In the genomic region with DNA sequence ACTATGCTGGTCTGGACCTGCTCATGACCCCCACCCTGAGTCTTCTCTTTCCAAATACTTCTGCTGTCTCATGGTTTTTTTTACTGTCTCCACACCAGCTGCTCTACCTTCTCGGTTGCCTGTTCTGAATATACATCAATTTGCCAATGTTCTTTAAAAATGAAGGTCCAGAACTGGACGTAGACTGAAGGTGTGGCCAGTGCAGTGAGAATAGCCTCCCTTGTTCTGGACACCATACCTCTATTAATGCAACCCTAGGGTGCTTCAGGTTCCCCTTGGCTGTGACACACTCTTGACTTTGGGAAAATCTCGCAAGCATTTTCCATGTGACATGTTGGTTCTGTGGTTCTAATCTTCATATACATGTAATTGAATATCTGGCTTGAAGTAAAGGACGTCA, we compare ENCODE assay signal across 18 cellular contexts. TPM values are rescaled to one million over a fixed set of nuclear protein-coding genes. Genes with fewer than 3 reads are reported as not detected.
"Had no signal": no experiment of that assay in that cellular context is flagged by ENCODE, and none has a peak within 500 bp of the region (broad histone marks: within the 10 kb centered on the region; RNA-seq: fewer than 3 reads in every experiment).

No MANE protein-coding gene starts in this region.

- H3K27me3 Mint-ChIP-seq: stimulated activated naive CD8-positive, alpha-beta T cell treated with anti-CD3 and anti-CD28 coated beads, Interleukin-15, Interleukin-2, amounts not matched to agents 100 ng/mL and 50 ng/mL, for 24 hours had no signal

- H3K9me3 ChIP-seq: pancreas had no signal

- H3K36me3 ChIP-seq: heart left ventricle, neural progenitor cell, pancreas, tibial nerve had no signal

- H3K4me3 Mint-ChIP-seq: natural killer cell treated with Interleukin-12 subunit alpha and Interleukin-12 subunit beta and Interleukin-15 and Interleukin-18, amount 100 ng/mL, for 72 hours; neural progenitor cell; stimulated activated naive CD8-positive, alpha-beta T cell treated with anti-CD3 and anti-CD28 coated beads, Interleukin-15, Interleukin-2, amounts not matched to agents 100 ng/mL and 50 ng/mL, for 24 hours had no signal

- H3K4me1 Mint-ChIP-seq: neural progenitor cell had no signal

- H3K27ac ChIP-seq: heart left ventricle, neural progenitor cell, pancreas, tibial nerve had no signal

- H3K27ac Mint-ChIP-seq: neural progenitor cell, progenitor cell of endocrine pancreas had no signal

- DNase-seq: cortex of kidney; effector memory CD4-positive, alpha-beta T cell; heart left ventricle; hippocampal formation; left colon; left ventricle myocardium superior; mesenchymal stem cell; midbrain; nucleus accumbens; pancreas; stimulated activated CD4-positive, alpha-beta T cell treated with anti-CD3 and anti-CD28 coated beads, Interleukin-2, amount 100 ng/mL, for 48 hours had no signal

- H3K27me3 ChIP-seq: neural progenitor cell, pancreas, tibial nerve had no signal

- H3K4me3 ChIP-seq: heart left ventricle, lung, neural progenitor cell, pancreas, smooth muscle cell, tibial nerve had no signal

RNA-seq across cellular contexts. Expression of a gene that starts 15.3 kb away (rescaled TPM):
- total RNA-seq: progenitor cell of endocrine pancreas, smooth muscle cell had no signal
